8 cellular contexts compared by ENCODE assay signal in genomic region chr17:65163990-65164495, GRCh38. TPM values are rescaled to one million over a fixed set of nuclear protein-coding genes. Genes with fewer than 3 reads are reported as not detected.
DNase-seq lines count a peak whose midpoint lies in the region; ATAC-seq, FAIRE-seq and TF ChIP-seq lines count a peak whose summit lies in the region.

No MANE protein-coding gene starts in this region.

- H3K27me3 ChIP-seq in pancreas: no peaks in the 10 kb centered on the region

- peak; percentile 98 for ATAC-seq in GM18511 (IDR thresholded peaks at IDR 0.05; ENCODE audit: unreplicated experiment)
- peak; percentile 94 for ATAC-seq in HG02623 (IDR thresholded peaks at IDR 0.05; ENCODE audit: unreplicated experiment)
- peak in 3 of 4 donors; percentile 34 to 78 (median 75) for ATAC-seq in pancreas

- WGBS in pancreas, 2 donors: 45 to 47% methylated on average over 5 of the region's 5 CpGs

- no peaks in the 10 kb centered on the region for H3K4me1 ChIP-seq in pancreas

- no peak for FAIRE-seq in pancreas (lab: Jason Lieb, UNC)
- FAIRE-seq in frontal cortex (lab: Jason Lieb, UNC): no peak

- peak; percentile 24 for DNase-seq in NB4 (ENCODE audit: low read depth)
- peak; percentile 26 for DNase-seq in activated effector memory CD4-positive, alpha-beta T cell treated with Interleukin-2 at 50 U/mL for 16 hours
- DNase-seq in pancreas: no peak
- no peak for DNase-seq in NCI-H2171 (lab: John Stamatoyannopoulos, UW)
- DNase-seq in HUDEP-2 (lab: John Stamatoyannopoulos, UW; ENCODE audit: unreplicated experiment in 76 of 76): no peak
- DNase-seq in frontal cortex (ENCODE audit: low spot score in 2 of 2): no peak

- H3K4me3 ChIP-seq in NB4 (ENCODE audit: low read depth, low read length) (no peak overlapping the region), pancreas (no peak overlapping the region)

- intact Hi-C loops in pancreas (cut with DNase I): no loop called here

- no peak overlapping the region for H3K27ac ChIP-seq in pancreas

- H3K9me3 ChIP-seq in pancreas: no peaks in the 10 kb centered on the region

- TF ChIP-seq CTCF in NB4 (IDR thresholded peaks at IDR 0.05; ENCODE audit: low read depth, low read length): no peak
- no peak for TF ChIP-seq CTCF in pancreas (IDR thresholded peaks at IDR 0.05)

- H3K36me3 ChIP-seq in pancreas: no peaks in the 10 kb centered on the region

- no peak for TF ChIP-seq POLR2A in NB4 (IDR thresholded peaks at IDR 0.05; ENCODE audit: extremely low read depth, insufficient read length)

RNA-seq across cellular contexts. Expression of gene RGS9, which starts 26.9 kb away (rescaled TPM):
- total RNA-seq in pancreas: 1 to 10 TPM; 1.2 to 5.5 (median 2.7) TPM
- 10 to 100 TPM in 1 of 2 donors, 1 to 10 TPM in 1; 7.1 to 13.9 TPM for polyA plus RNA-seq in pancreas
- total RNA-seq in frontal cortex: 15.1 TPM

Comparison
In these comparisons a context has a peak if more than half of its experiments do, and no peak if none do; other contexts are left out.
1. DNase-seq: peak in NB4 (single experiment) and activated effector memory CD4-positive, alpha-beta T cell treated with Interleukin-2 at 50 U/mL for 16 hours (single experiment); none in pancreas (0 of 6), NCI-H2171 (single experiment), HUDEP-2 (0 of 76) and frontal cortex (0 of 2).
2. Peak in every context shown above with its lines, with median percentiles within 50 percentile points of each other: ATAC-seq.